1 cellular context compared by ENCODE assay signal in the genomic region with DNA sequence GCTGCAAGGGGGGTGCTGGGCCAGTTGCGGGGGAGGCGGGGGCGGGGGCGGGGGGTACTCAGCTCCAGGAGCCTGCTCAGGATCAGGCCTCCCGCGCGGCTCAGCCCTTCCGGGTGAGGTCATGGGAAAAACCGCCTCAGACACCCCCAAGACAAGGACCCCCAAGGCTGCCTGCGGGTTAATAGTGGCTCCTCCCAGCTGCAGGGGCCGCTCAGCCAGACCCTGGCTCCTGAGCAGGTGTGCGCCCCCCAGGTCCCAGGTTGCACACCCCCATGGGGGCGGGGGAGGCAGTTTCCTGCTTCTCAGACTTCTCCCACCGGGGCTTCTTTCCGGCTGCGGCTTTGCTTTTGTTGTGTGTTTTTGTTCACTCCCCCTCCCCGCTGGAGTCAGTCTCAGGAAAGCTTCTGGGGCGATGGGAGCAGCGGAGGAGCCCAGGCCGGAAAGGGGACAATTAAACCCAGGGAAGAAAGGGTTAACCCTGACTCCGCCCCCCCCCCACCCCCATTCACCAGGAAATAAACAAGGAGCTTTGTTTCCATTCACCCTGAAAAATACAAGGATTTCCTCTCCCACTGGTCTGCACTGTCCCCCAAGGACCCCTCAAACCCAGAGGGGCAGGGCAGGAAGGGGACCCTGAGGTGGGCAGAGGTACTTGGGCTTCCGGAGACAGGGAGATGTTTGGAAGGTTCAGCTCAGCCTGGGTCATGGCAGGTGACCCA.
TF ChIP-seq lines count a peak whose summit lies in the region.

No MANE protein-coding gene starts in this region.

TF ChIP-seq in HepG2, 621 proteins besides CTCF, POLR2A, EP300 and RAD21 (continued from another document):
- TF ChIP-seq, protein P1, sequence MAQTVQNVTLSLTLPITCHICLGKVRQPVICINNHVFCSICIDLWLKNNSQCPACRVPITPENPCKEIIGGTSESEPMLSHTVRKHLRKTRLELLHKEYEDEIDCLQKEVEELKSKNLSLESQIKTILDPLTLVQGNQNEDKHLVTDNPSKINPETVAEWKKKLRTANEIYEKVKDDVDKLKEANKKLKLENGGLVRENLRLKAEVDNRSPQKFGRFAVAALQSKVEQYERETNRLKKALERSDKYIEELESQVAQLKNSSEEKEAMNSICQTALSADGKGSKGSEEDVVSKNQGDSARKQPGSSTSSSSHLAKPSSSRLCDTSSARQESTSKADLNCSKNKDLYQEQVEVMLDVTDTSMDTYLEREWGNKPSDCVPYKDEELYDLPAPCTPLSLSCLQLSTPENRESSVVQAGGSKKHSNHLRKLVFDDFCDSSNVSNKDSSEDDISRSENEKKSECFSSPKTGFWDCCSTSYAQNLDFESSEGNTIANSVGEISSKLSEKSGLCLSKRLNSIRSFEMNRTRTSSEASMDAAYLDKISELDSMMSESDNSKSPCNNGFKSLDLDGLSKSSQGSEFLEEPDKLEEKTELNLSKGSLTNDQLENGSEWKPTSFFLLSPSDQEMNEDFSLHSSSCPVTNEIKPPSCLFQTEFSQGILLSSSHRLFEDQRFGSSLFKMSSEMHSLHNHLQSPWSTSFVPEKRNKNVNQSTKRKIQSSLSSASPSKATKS (CRISPR knock-in tag; IDR thresholded peaks at IDR 0.05) = no peak
- TF ChIP-seq ARNT2 (CRISPR knock-in tag; IDR thresholded peaks at IDR 0.05; ENCODE audit: low read depth) = no peak
- no peak for TF ChIP-seq ZSCAN21 (CRISPR knock-in tag; IDR thresholded peaks at IDR 0.05; ENCODE audit: borderline replicate concordance)
- TF ChIP-seq, protein P2, sequence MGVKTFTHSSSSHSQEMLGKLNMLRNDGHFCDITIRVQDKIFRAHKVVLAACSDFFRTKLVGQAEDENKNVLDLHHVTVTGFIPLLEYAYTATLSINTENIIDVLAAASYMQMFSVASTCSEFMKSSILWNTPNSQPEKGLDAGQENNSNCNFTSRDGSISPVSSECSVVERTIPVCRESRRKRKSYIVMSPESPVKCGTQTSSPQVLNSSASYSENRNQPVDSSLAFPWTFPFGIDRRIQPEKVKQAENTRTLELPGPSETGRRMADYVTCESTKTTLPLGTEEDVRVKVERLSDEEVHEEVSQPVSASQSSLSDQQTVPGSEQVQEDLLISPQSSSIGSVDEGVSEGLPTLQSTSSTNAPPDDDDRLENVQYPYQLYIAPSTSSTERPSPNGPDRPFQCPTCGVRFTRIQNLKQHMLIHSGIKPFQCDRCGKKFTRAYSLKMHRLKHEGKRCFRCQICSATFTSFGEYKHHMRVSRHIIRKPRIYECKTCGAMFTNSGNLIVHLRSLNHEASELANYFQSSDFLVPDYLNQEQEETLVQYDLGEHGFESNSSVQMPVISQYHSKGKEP (CRISPR knock-in tag; IDR thresholded peaks at IDR 0.05) = no peak
- TF ChIP-seq ZNF652 (CRISPR knock-in tag; IDR thresholded peaks at IDR 0.05; ENCODE audit: borderline replicate concordance, low read depth) = 0 out of 2 replicates have a peak, but pooled peaks have one; percentile 30
